15 cellular contexts compared by ENCODE assay signal in the genomic region with DNA sequence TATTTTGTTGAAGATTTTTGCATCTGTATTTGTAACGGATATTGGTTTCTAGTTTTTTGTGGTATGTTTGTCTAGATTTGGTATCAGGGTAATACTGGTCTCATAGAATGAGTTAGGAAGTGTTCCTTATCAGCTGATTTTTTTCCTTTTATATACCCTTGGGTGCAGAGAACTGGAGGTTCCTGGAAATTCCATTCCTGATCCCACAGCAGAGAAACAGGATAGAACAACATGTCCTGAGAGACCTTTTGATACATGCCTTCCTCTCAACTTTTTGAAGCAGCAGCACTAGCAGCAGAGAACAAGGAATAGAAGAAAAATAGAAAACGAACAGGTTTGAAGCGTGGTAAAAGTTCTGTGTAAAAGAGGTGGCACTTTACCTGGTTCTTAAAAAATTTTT.
"Had no signal": no experiment of that assay in that cellular context is flagged by ENCODE, and none has a peak within 500 bp of the region (broad histone marks: within the 10 kb centered on the region; RNA-seq: fewer than 3 reads in every experiment).

No MANE protein-coding gene starts in this region.

- H3K27ac ChIP-seq: coronary artery, skin epidermis had no signal

- H3K27ac Mint-ChIP-seq: activated CD4-positive, alpha-beta memory T cell treated with anti-CD3 and anti-CD28 coated beads, Interleukin-2, amount 10 ng/mL, durations not matched to agents 7 days and 5 days; activated naive CD8-positive, alpha-beta T cell treated with anti-CD3 and anti-CD28 coated beads for 36 hours; stimulated activated memory B cell treated with anti-CD40 and anti-IgM and Interleukin-4, amounts not matched to agents 10 μg/mL and 1 μg/mL and 100 μg/mL, for 72 hours had no signal

- ATAC-seq: stimulated activated memory B cell treated with anti-CD40 and anti-IgM and Interleukin-4, amounts not matched to agents 10 μg/mL and 1 μg/mL and 100 μg/mL, for 72 hours had no signal

- H3K4me1 Mint-ChIP-seq: stimulated activated memory B cell treated with anti-CD40 and anti-IgM and Interleukin-4, amounts not matched to agents 10 μg/mL and 1 μg/mL and 100 μg/mL, for 72 hours had no signal

- H3K4me3 Mint-ChIP-seq: activated CD4-positive, alpha-beta memory T cell treated with anti-CD3 and anti-CD28 coated beads, Interleukin-2, amount 10 ng/mL, durations not matched to agents 7 days and 5 days; activated naive CD8-positive, alpha-beta T cell treated with anti-CD3 and anti-CD28 coated beads for 36 hours; immature natural killer cell; stimulated activated memory B cell treated with anti-CD40 and anti-IgM and Interleukin-4, amounts not matched to agents 10 μg/mL and 1 μg/mL and 100 μg/mL, for 72 hours had no signal

- H3K4me3 ChIP-seq: coronary artery, skin epidermis had no signal

- DNase-seq: activated CD4-positive, alpha-beta memory T cell treated with anti-CD3 and anti-CD28 coated beads, Interleukin-2, amount 10 ng/mL, durations not matched to agents 7 days and 5 days; activated CD4-positive, CD25-positive, alpha-beta regulatory T cell treated with anti-CD3 and anti-CD28 coated beads, Interleukin-2, amount 50 U/mL, for 72 hours; activated gamma-delta T cell treated with Interleukin-2 at 50 U/mL for 16 hours; activated naive CD8-positive, alpha-beta T cell treated with anti-CD3 and anti-CD28 coated beads for 36 hours; activated T-cell treated with anti-CD3 and anti-CD28 coated beads, Interleukin-2, amount 50 U/mL, for 48 hours; caudate nucleus; effector CD8-positive, alpha-beta T cell; immature natural killer cell; mammary epithelial cell; SIG-M5; T-helper 9 cell; trophoblast cell had no signal

- H3K27me3 Mint-ChIP-seq: activated CD4-positive, alpha-beta memory T cell treated with anti-CD3 and anti-CD28 coated beads, Interleukin-2, amount 10 ng/mL, durations not matched to agents 7 days and 5 days; activated naive CD8-positive, alpha-beta T cell treated with anti-CD3 and anti-CD28 coated beads for 36 hours; stimulated activated memory B cell treated with anti-CD40 and anti-IgM and Interleukin-4, amounts not matched to agents 10 μg/mL and 1 μg/mL and 100 μg/mL, for 72 hours had no signal

- H3K9me3 Mint-ChIP-seq: activated CD4-positive, alpha-beta memory T cell treated with anti-CD3 and anti-CD28 coated beads, Interleukin-2, amount 10 ng/mL, durations not matched to agents 7 days and 5 days; immature natural killer cell had no signal
